Comparison of ENCODE assay signal across 16 cellular contexts in the genomic region with DNA sequence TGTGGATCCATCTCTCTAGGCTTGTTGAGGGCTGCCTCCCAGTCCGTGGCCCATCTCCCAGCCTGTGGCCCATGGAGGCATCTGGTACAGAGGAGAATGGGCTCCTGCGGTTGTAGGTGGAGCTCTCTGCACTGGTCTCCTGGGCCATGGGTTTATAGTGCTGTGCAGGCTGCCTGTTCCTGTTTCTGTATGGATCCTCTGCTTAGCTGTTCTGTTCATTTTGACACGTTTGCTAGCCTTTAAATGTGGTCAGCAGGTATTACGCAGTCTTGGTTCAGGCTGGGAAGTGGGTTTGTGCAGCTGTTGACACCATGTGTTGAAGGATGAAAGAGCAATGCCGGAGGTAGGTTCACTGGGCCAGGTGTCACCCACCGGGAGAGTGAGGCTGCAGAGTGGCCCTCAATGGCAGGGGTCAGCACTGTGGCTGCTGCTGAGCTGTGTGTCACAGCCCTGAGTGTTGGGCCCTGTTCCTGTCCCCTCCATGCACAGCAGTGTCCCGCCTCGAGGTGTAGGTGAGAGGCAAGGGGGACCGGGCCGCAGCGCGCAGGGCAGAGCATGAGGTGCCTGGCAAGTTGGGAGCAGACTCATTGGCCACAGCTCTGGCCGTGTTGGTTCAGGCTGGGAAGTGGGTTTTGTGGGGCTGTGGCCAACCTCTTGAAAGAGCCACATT. TPM values are rescaled to one million over a fixed set of nuclear protein-coding genes. Genes with fewer than 3 reads are reported as not detected.
A peak's percentile ranks its signal among the peaks of the same experiment; 100 is the strongest.
DNase-seq lines count a peak whose midpoint lies in the region; ATAC-seq and TF ChIP-seq lines count a peak whose summit lies in the region.
"Had no signal": no experiment of that assay in that cellular context is flagged by ENCODE, and none has a peak within 500 bp of the region (broad histone marks: within the 10 kb centered on the region; RNA-seq: fewer than 3 reads in every experiment).

No MANE protein-coding gene starts in this region.

- H3K27me3 Mint-ChIP-seq in CD4-positive, alpha-beta T cell: no peaks in the 10 kb centered on the region
- H3K27me3 Mint-ChIP-seq in WTC11 (ENCODE audit: low read depth) (no peaks in the 10 kb centered on the region), CD14-positive monocyte (ENCODE audit: low read depth in 3 of 3) (no peaks in the 10 kb centered on the region), nephron progenitor cell (ENCODE audit: low read depth, poor library complexity) (no peaks in the 10 kb centered on the region), Calu3 (ENCODE audit: unreplicated experiment) (no peaks in the 10 kb centered on the region)

- peak overlapping the region; percentile 82 for H3K27ac Mint-ChIP-seq in CD4-positive, alpha-beta T cell
- H3K27ac Mint-ChIP-seq in WTC11: peak overlapping the region; percentile 86
- peak overlapping the region in 2 of 7 donors; percentile 19 to 78 for H3K27ac Mint-ChIP-seq in CD14-positive monocyte
- H3K27ac Mint-ChIP-seq in nephron progenitor cell: no peak overlapping the region
- H3K27ac Mint-ChIP-seq in Calu3 (ENCODE audit: unreplicated experiment): no peak overlapping the region

- no peaks in the 10 kb centered on the region for H3K9me3 Mint-ChIP-seq in CD4-positive, alpha-beta T cell
- H3K9me3 Mint-ChIP-seq in WTC11: no peaks in the 10 kb centered on the region
- H3K9me3 Mint-ChIP-seq in CD14-positive monocyte: no peaks in the 10 kb centered on the region
- no peaks in the 10 kb centered on the region for H3K9me3 Mint-ChIP-seq in nephron progenitor cell
- no peaks in the 10 kb centered on the region for H3K9me3 Mint-ChIP-seq in Calu3 (ENCODE audit: low read depth, unreplicated experiment)

- H3K4me3 ChIP-seq in mucosa of descending colon: no peak overlapping the region
- H3K4me3 ChIP-seq: BLaER1, SJSA1 had no signal

- CTCF ChIA-PET in CD4-positive, alpha-beta T cell (lab: Charles Lee): interaction anchor here (1.0 to 1.7 kb wide), 2 partner anchors 8 to 10 kb away, joined by 3 to 4 read pairs; no protein-coding TSS in a partner anchor
- CTCF ChIA-PET in WTC11 (lab: Charles Lee) (interaction anchor here (0.7 to 1.3 kb wide), 4 partner anchors 8 to 168 kb away, joined by 3 to 4 read pairs (median 3); no protein-coding TSS in a partner anchor), Calu3 (lab: Charles Lee) (no interaction called here)

- peaks cover 28% of the 10 kb centered on the region for H3K36me3 Mint-ChIP-seq in CD4-positive, alpha-beta T cell (ENCODE audit: low read depth)
- peaks cover 5% of the 10 kb centered on the region; the same call in 1 of the 2 replicates for H3K36me3 Mint-ChIP-seq in WTC11
- H3K36me3 Mint-ChIP-seq in CD14-positive monocyte: peaks cover 35 to 36% of the 10 kb centered on the region in 2 donors
- H3K36me3 Mint-ChIP-seq in nephron progenitor cell (ENCODE audit: low read depth): peaks cover 12% of the 10 kb centered on the region
- no peaks in the 10 kb centered on the region for H3K36me3 Mint-ChIP-seq in Calu3 (ENCODE audit: insufficient read depth, unreplicated experiment)

- H3K9me3 ChIP-seq in CD4-positive, alpha-beta T cell (ENCODE audit: control insufficient read depth, low read length): no peaks in the 10 kb centered on the region
- no peaks in the 10 kb centered on the region for H3K9me3 ChIP-seq in mucosa of descending colon
- H3K9me3 ChIP-seq: BLaER1, SJSA1 had no signal

- H3K4me3 Mint-ChIP-seq in CD4-positive, alpha-beta T cell: peak overlapping the region; percentile 26
- no peak overlapping the region for H3K4me3 Mint-ChIP-seq in WTC11
- H3K4me3 Mint-ChIP-seq in CD14-positive monocyte: no peak overlapping the region
- H3K4me3 Mint-ChIP-seq in nephron progenitor cell: no peak overlapping the region
- H3K4me3 Mint-ChIP-seq in Calu3 (ENCODE audit: low read depth, unreplicated experiment): no peak overlapping the region

- peaks cover 23% of the 10 kb centered on the region for H3K4me1 Mint-ChIP-seq in CD4-positive, alpha-beta T cell (ENCODE audit: low read depth)
- H3K4me1 Mint-ChIP-seq in WTC11 (no peaks in the 10 kb centered on the region), CD14-positive monocyte (no peaks in the 10 kb centered on the region), nephron progenitor cell (peaks cover 11% of the 10 kb centered on the region), Calu3 (ENCODE audit: low read depth, unreplicated experiment) (no peaks in the 10 kb centered on the region)

- H3K36me3 ChIP-seq in mucosa of descending colon (ENCODE audit: low read depth): no peaks in the 10 kb centered on the region

- TF ChIP-seq CTCF in CD4-positive, alpha-beta T cell (IDR thresholded peaks at IDR 0.05): no peak
- no peak for TF ChIP-seq CTCF in WTC11 (IDR thresholded peaks at IDR 0.05)
- TF ChIP-seq CTCF in mucosa of descending colon (IDR thresholded peaks at IDR 0.05): no peak
- TF ChIP-seq CTCF in CD14-positive monocyte (IDR thresholded peaks at IDR 0.05): no peak
- no peak for TF ChIP-seq CTCF in nephron progenitor cell (IDR thresholded peaks at IDR 0.05)
- no peak for TF ChIP-seq CTCF in Calu3 (IDR thresholded peaks at IDR 0.05; ENCODE audit: unreplicated experiment)

- peak in 2 of 10 experiments; percentile 17 to 39 for DNase-seq in CD4-positive, alpha-beta T cell
- peak; percentile 90 for DNase-seq in DMS53 (lab: John Stamatoyannopoulos, UW)
- DNase-seq in WTC11 (ENCODE audit: low spot score): no peak
- peak in 1 of 3 donors; percentile 45 for DNase-seq in mucosa of descending colon
- DNase-seq in CD14-positive monocyte (ENCODE audit: low spot score): no peak
- no peak for DNase-seq in nephron progenitor cell
- DNase-seq in Calu3: no peak
- DNase-seq in NCI-H187 treated with DMSO at 0.1 percent for 48 hours (lab: John Stamatoyannopoulos, UW): no peak
- DNase-seq: GDM1; NCI-H1694; stimulated activated CD4-positive, alpha-beta T cell treated with anti-CD3 and anti-CD28 coated beads, Interleukin-4, amount 100 ng/mL, for 1 hour had no signal

- POLR2A ChIA-PET in CD4-positive, alpha-beta T cell (lab: Charles Lee): interaction anchor here (0.9 to 1.2 kb wide), 3 partner anchors 8 to 96 kb away, joined by 3 to 8 read pairs (median 5); no protein-coding TSS in a partner anchor
- POLR2A ChIA-PET in WTC11 (lab: Charles Lee): no interaction called here

- H3K27ac ChIP-seq in CD4-positive, alpha-beta T cell (ENCODE audit: low read depth, low read length): no peak overlapping the region
- H3K27ac ChIP-seq: BLaER1, VCaP had no signal

- no TSS peak for BruUV-seq in Calu3 (replicated peaks; lab: Mats Ljungman, UMichigan)

- no peaks in the 10 kb centered on the region for H3K4me1 ChIP-seq in mucosa of descending colon (ENCODE audit: low read depth)

- peak; percentile 93 for ATAC-seq in CD4-positive, alpha-beta T cell (ENCODE audit: poor library complexity)
- ATAC-seq in WTC11 (no peak), mucosa of descending colon (peak; percentile 49)

- intact Hi-C loops in CD4-positive, alpha-beta T cell (cut with DNase I, micrococcal nuclease): no loop called here
- intact Hi-C loops in mucosa of descending colon (cut with DNase I, micrococcal nuclease): no loop called here
- intact Hi-C loops in CD14-positive monocyte (cut with micrococcal nuclease): no loop called here
- intact Hi-C loops in Calu3 (cut with micrococcal nuclease; ENCODE audit: unreplicated experiment): no loop called here

- no peaks in the 10 kb centered on the region for H3K27me3 ChIP-seq in CD4-positive, alpha-beta T cell (ENCODE audit: control insufficient read depth, insufficient read depth, low read length)
- H3K27me3 ChIP-seq: BLaER1, SJSA1 had no signal

TF ChIP-seq in WTC11, 78 proteins besides CTCF, POLR2A, EP300 and RAD21 (continues in another document):
- no peak for TF ChIP-seq TCF7 (CRISPR knock-in tag; IDR thresholded peaks at IDR 0.05; ENCODE audit: low read depth)
- TF ChIP-seq, protein P1, sequence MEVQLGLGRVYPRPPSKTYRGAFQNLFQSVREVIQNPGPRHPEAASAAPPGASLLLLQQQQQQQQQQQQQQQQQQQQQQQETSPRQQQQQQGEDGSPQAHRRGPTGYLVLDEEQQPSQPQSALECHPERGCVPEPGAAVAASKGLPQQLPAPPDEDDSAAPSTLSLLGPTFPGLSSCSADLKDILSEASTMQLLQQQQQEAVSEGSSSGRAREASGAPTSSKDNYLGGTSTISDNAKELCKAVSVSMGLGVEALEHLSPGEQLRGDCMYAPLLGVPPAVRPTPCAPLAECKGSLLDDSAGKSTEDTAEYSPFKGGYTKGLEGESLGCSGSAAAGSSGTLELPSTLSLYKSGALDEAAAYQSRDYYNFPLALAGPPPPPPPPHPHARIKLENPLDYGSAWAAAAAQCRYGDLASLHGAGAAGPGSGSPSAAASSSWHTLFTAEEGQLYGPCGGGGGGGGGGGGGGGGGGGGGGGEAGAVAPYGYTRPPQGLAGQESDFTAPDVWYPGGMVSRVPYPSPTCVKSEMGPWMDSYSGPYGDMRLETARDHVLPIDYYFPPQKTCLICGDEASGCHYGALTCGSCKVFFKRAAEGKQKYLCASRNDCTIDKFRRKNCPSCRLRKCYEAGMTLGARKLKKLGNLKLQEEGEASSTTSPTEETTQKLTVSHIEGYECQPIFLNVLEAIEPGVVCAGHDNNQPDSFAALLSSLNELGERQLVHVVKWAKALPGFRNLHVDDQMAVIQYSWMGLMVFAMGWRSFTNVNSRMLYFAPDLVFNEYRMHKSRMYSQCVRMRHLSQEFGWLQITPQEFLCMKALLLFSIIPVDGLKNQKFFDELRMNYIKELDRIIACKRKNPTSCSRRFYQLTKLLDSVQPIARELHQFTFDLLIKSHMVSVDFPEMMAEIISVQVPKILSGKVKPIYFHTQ (CRISPR knock-in tag; IDR thresholded peaks at IDR 0.05): no peak
- TF ChIP-seq, protein P2, sequence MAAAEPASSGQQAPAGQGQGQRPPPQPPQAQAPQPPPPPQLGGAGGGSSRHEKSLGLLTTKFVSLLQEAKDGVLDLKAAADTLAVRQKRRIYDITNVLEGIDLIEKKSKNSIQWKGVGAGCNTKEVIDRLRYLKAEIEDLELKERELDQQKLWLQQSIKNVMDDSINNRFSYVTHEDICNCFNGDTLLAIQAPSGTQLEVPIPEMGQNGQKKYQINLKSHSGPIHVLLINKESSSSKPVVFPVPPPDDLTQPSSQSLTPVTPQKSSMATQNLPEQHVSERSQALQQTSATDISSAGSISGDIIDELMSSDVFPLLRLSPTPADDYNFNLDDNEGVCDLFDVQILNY (CRISPR knock-in tag; IDR thresholded peaks at IDR 0.05): no peak

RNA-seq across cellular contexts. Expression of a gene that starts 39.0 kb away (rescaled TPM):
- total RNA-seq in CD4-positive, alpha-beta T cell: 10 to 100 TPM; 12.8 to 14.0 TPM
- total RNA-seq in WTC11 (2021) (43.8 to 50.8 TPM (median 47.2 TPM) in 3 replicates), mucosa of descending colon (10 to 100 TPM; 16.4 to 31.9 (median 27.6) TPM), Calu3 (2022) (39.4 and 39.9 TPM in 2 replicates)
- polyA plus RNA-seq in CD14-positive monocyte: 10 to 100 TPM; 20.5 to 25.0 TPM

RNA-seq across cellular contexts. Expression of a gene that starts 39.1 kb away (rescaled TPM):
- 10 to 100 TPM; 11.4 to 11.9 TPM for total RNA-seq in CD4-positive, alpha-beta T cell
- total RNA-seq in WTC11 (2021) (12.8 to 13.7 TPM (median 13.6 TPM) in 3 replicates), mucosa of descending colon (10 to 100 TPM; 12.3 to 18.1 (median 13.8) TPM), Calu3 (2022) (37.8 and 40.0 TPM in 2 replicates)
- polyA plus RNA-seq in CD14-positive monocyte: 10 to 100 TPM; 11.2 TPM

RNA-seq across cellular contexts. Expression of a gene that starts 41.3 kb away (rescaled TPM):
- not detected for total RNA-seq in CD4-positive, alpha-beta T cell
- total RNA-seq in WTC11 (2021) (not detected in 3 replicates), mucosa of descending colon (not detected), Calu3 (2022) (not detected in 2 replicates)
- not detected for polyA plus RNA-seq in CD14-positive monocyte
- total RNA-seq: cardiac septum, endothelial cell of umbilical vein, SJSA1 had no signal
- polyA plus RNA-seq: endothelial cell of umbilical vein had no signal

Comparison
In these comparisons a context has a peak if more than half of its experiments do, and no peak if none do; other contexts are left out.
1. H3K27ac Mint-ChIP-seq: peak in CD4-positive, alpha-beta T cell (single experiment) and WTC11 (single experiment); none in nephron progenitor cell (single experiment) and Calu3 (single experiment).